ENCODE assay signal across 13 cellular contexts in the genomic region with DNA sequence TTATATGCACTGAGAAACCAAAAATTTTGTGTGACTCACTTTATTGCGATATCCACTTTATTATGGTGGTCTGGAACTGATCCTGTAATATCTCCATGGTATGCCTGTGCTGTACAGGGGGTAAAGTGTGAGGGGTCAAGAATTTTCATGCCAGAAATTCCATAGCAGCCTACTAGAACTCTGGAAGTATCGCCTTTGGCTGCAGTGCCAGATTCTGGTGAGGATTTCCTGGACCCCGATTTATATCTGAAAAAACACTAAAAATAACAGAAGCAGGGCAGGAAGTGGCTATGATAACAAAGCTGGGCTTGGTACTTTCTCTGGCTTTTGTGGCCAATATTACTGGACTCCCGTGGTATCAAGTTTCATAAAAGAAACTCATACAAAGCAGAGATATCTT. TPM values are rescaled to one million over a fixed set of nuclear protein-coding genes. Genes with fewer than 3 reads are reported as not detected.
DNase-seq lines count a peak whose midpoint lies in the region; TF ChIP-seq lines count a peak whose summit lies in the region.
"Had no signal": no experiment of that assay in that cellular context is flagged by ENCODE, and none has a peak within 500 bp of the region (broad histone marks: within the 10 kb centered on the region; RNA-seq: fewer than 3 reads in every experiment).

No MANE protein-coding gene starts in this region.

- H3K27ac ChIP-seq in BLaER1 treated with 17β-estradiol and CSF1 and Interleukin-3, amounts not matched to agents 10 nM and 100 nM, result peak overlapping the region in 4 of 11 experiments; percentile 11 to 30 (median 14); a peak in 4 of 22 replicates
- H3K27ac ChIP-seq in MM.1S (ENCODE audit: low read length), result no peak overlapping the region
- H3K27ac ChIP-seq in mesendoderm (ENCODE audit: low read depth, low read length), result no peak overlapping the region

- H3K4me1 ChIP-seq in BLaER1 treated with 17β-estradiol and CSF1 and Interleukin-3, amounts not matched to agents 10 nM and 100 nM, result peaks cover 10 to 17% (median 15%) of the 10 kb centered on the region in 10 experiments
- peaks cover 7% of the 10 kb centered on the region for H3K4me1 ChIP-seq in MM.1S (ENCODE audit: low read length)
- no peaks in the 10 kb centered on the region for H3K4me1 ChIP-seq in mesendoderm (ENCODE audit: control insufficient read depth, low read depth, low read length)

- no peaks in the 10 kb centered on the region for H3K9me3 ChIP-seq in BLaER1 treated with 17β-estradiol and CSF1 and Interleukin-3, amounts not matched to agents 10 nM and 100 nM (replicated peaks in 1 of 11)
- H3K9me3 ChIP-seq in MM.1S (replicated peaks; ENCODE audit: insufficient read depth, low read length), result no peaks in the 10 kb centered on the region

- H3K36me3 ChIP-seq in BLaER1 treated with 17β-estradiol and CSF1 and Interleukin-3, amounts not matched to agents 10 nM and 100 nM, result no peaks in the 10 kb centered on the region
- H3K36me3 ChIP-seq in MM.1S (replicated peaks; ENCODE audit: insufficient read depth, low read length) (no peaks in the 10 kb centered on the region), mesendoderm (ENCODE audit: control insufficient read depth, insufficient read depth, low read length) (no peaks in the 10 kb centered on the region)

- H3K79me2 ChIP-seq in MM.1S (ENCODE audit: low read length) (no peaks in the 10 kb centered on the region), mesendoderm (ENCODE audit: control insufficient read depth, insufficient read depth, low read length) (no peaks in the 10 kb centered on the region)

- H3K9me2 ChIP-seq in MM.1S (replicated peaks; ENCODE audit: insufficient read depth, low read length), result no peaks in the 10 kb centered on the region

- H3K4me2 ChIP-seq in BLaER1 treated with 17β-estradiol and CSF1 and Interleukin-3, amounts not matched to agents 10 nM and 100 nM, result peak overlapping the region; percentile 50 to 80 (median 69); a peak in 21 of 22 replicates
- peak overlapping the region; percentile 27 for H3K4me2 ChIP-seq in MM.1S (ENCODE audit: low read depth, low read length)
- no peak overlapping the region for H3K4me2 ChIP-seq in mesendoderm (ENCODE audit: low read length)

- H3K4me3 ChIP-seq in BLaER1 treated with 17β-estradiol and CSF1 and Interleukin-3, amounts not matched to agents 10 nM and 100 nM, result no peak overlapping the region
- H3K4me3 ChIP-seq in MM.1S (ENCODE audit: low read length) (no peak overlapping the region), mesendoderm (ENCODE audit: low read length) (no peak overlapping the region)

- DNase-seq in MM.1S, result peak; percentile 62
- DNase-seq in chondrocyte (ENCODE audit: low spot score), result no peak
- no peak for DNase-seq in neural crest cell (ENCODE audit: low read depth, low spot score)
- DNase-seq in NCI-H510A treated with DMSO at 0.1 percent for 48 hours (lab: John Stamatoyannopoulos, UW), result no peak
- DNase-seq in NCI-H1092 (lab: John Stamatoyannopoulos, UW), result no peak
- no peak for DNase-seq in middle frontal gyrus (ENCODE audit: extremely low spot score, low spot score)
- DNase-seq in mesendoderm, result no peak
- DNase-seq: naive B cell; NCI-H1048; NK-92 treated with Interleukin-12 subunit alpha and Interleukin-12 subunit beta, amount 100 ng/mL, for 24 hours; stimulated activated CD4-positive, alpha-beta T cell treated with anti-CD3 and anti-CD28 coated beads, Interleukin-1b, Interleukin-23, amount 100 ng/mL, for 48 hours had no signal

- no peak overlapping the region for H2AK5ac ChIP-seq in mesendoderm (ENCODE audit: low read length)

- H3K27ac Mint-ChIP-seq in chondrocyte (ENCODE audit: unreplicated experiment) (peak overlapping the region; percentile 81), neural crest cell (ENCODE audit: unreplicated experiment) (peak overlapping the region; percentile 44)
- H3K27ac Mint-ChIP-seq: naive B cell had no signal

- no peak overlapping the region for H2BK15ac ChIP-seq in mesendoderm (replicated peaks; ENCODE audit: low read depth)

- H3K56ac ChIP-seq in mesendoderm (ENCODE audit: low read length), result no peak overlapping the region

- H3K4ac ChIP-seq in mesendoderm (ENCODE audit: low read depth, low read length), result no peak overlapping the region

- H2BK120ac ChIP-seq in mesendoderm (ENCODE audit: low read depth, low read length), result no peak overlapping the region

- H3K4me1 Mint-ChIP-seq in chondrocyte (ENCODE audit: low read depth) (peaks cover 33% of the 10 kb centered on the region), neural crest cell (peaks cover 65% of the 10 kb centered on the region)
- H3K4me1 Mint-ChIP-seq: naive B cell had no signal

- H3K79me1 ChIP-seq in mesendoderm (ENCODE audit: low read length), result no peaks in the 10 kb centered on the region

- H4K8ac ChIP-seq in mesendoderm (ENCODE audit: low read depth, low read length), result no peak overlapping the region

- H4K20me1 ChIP-seq in BLaER1 treated with 17β-estradiol and CSF1 and Interleukin-3, amounts not matched to agents 10 nM and 100 nM, result no peaks in the 10 kb centered on the region
- H4K20me1 ChIP-seq in MM.1S (ENCODE audit: insufficient read depth, low read length), result no peaks in the 10 kb centered on the region

- H2AFZ ChIP-seq in MM.1S (ENCODE audit: low read length), result no peak overlapping the region

- H3K18ac ChIP-seq in mesendoderm (ENCODE audit: low read length), result no peak overlapping the region

- H3K9me3 Mint-ChIP-seq in chondrocyte (ENCODE audit: low read depth) (no peaks in the 10 kb centered on the region), neural crest cell (no peaks in the 10 kb centered on the region)
- H3K9me3 Mint-ChIP-seq: naive B cell had no signal

- H3K27me3 Mint-ChIP-seq in chondrocyte (ENCODE audit: low read depth) (no peaks in the 10 kb centered on the region), neural crest cell (ENCODE audit: low read depth) (no peaks in the 10 kb centered on the region)

- peak overlapping the region in 1 of 11 experiments; percentile 38; a peak in 1 of 22 replicates for H3K9ac ChIP-seq in BLaER1 treated with 17β-estradiol and CSF1 and Interleukin-3, amounts not matched to agents 10 nM and 100 nM
- H3K9ac ChIP-seq in MM.1S (ENCODE audit: low read length), result no peak overlapping the region
- H3K9ac ChIP-seq in mesendoderm (ENCODE audit: low read length), result no peak overlapping the region

- no peak overlapping the region for H2BK5ac ChIP-seq in mesendoderm (ENCODE audit: low read length)

- no peak overlapping the region for H3K4me3 Mint-ChIP-seq in chondrocyte (ENCODE audit: unreplicated experiment)
- no peak overlapping the region for H3K4me3 Mint-ChIP-seq in neural crest cell
- H3K4me3 Mint-ChIP-seq: naive B cell had no signal

- no peaks in the 10 kb centered on the region; the same call in 1 of the 2 replicates for H3F3A ChIP-seq in MM.1S (ENCODE audit: insufficient read depth, low read length)

- peaks cover 36% of the 10 kb centered on the region for H3K36me3 Mint-ChIP-seq in chondrocyte (ENCODE audit: low read depth)
- no peaks in the 10 kb centered on the region for H3K36me3 Mint-ChIP-seq in neural crest cell (ENCODE audit: low read depth)
- H3K36me3 Mint-ChIP-seq: naive B cell had no signal

- TF ChIP-seq CTCF in MM.1S (IDR thresholded peaks at IDR 0.05; ENCODE audit: low read length) (no peak), chondrocyte (IDR thresholded peaks at IDR 0.05) (no peak), neural crest cell (conservative IDR thresholded peaks at IDR 0.05) (no peak)

- H3K23ac ChIP-seq in mesendoderm (ENCODE audit: low read length), result no peak overlapping the region

- WGBS in mesendoderm (ENCODE audit: extremely low coverage, insufficient coverage, low lambda C conversion rate), result no CpG with 5 or more reads among the region's 4 CpGs

- no peaks in the 10 kb centered on the region for H3K27me3 ChIP-seq in BLaER1 treated with 17β-estradiol and CSF1 and Interleukin-3, amounts not matched to agents 10 nM and 100 nM
- H3K27me3 ChIP-seq in MM.1S (replicated peaks; ENCODE audit: insufficient read depth, low read length), result peaks cover 25% of the 10 kb centered on the region
- H3K27me3 ChIP-seq in mesendoderm (ENCODE audit: insufficient read depth, low read length, poor library complexity), result no peaks in the 10 kb centered on the region

- no peak overlapping the region for H4K5ac ChIP-seq in mesendoderm (ENCODE audit: low read length)

RNA-seq across cellular contexts. Expression of gene CCDC80, which starts 36.4 kb away (rescaled TPM):
- total RNA-seq in chondrocyte, result 1,151 to 1,607 TPM (median 1,574 TPM) in 3 replicates
- total RNA-seq in neural crest cell, result 42.1 and 49.8 TPM in 2 replicates
- 4.3 TPM for polyA plus RNA-seq in mesendoderm (2013, experiment 1 of 2)
- 5.2 TPM for polyA plus RNA-seq in mesendoderm (2013, experiment 2 of 2)
- total RNA-seq: T-helper 2 cell treated with Interferon-gamma antibody and Interleukin-4, amounts not matched to agents 100 ng/mL and 5 ng/mL, for 36 hours had no signal

RNA-seq across cellular contexts. Expression of gene SLC35A5, which starts 42.7 kb away (rescaled TPM):
- total RNA-seq in chondrocyte, result 39.8 to 46.4 TPM (median 45.8 TPM) in 3 replicates
- total RNA-seq in neural crest cell, result 44.9 and 47.6 TPM in 2 replicates
- polyA plus RNA-seq in mesendoderm (2013, experiment 1 of 2), result 16.2 TPM
- 15.9 TPM for polyA plus RNA-seq in mesendoderm (2013, experiment 2 of 2)

RNA-seq across cellular contexts. Expression of gene ATG3, which starts 42.8 kb away (rescaled TPM):
- 41.2 to 48.7 TPM (median 42.7 TPM) in 3 replicates for total RNA-seq in chondrocyte
- total RNA-seq in neural crest cell, result 46.1 and 47.4 TPM in 2 replicates
- polyA plus RNA-seq in mesendoderm (2013, experiment 1 of 2), result 45.6 TPM
- polyA plus RNA-seq in mesendoderm (2013, experiment 2 of 2), result 49.0 TPM

Comparison
In these comparisons a context has a peak if more than half of its experiments do, and no peak if none do; other contexts are left out.
1. RNA of gene CCDC80, which starts 36.4 kb away (total RNA-seq): 1,151 to 1,607 TPM in chondrocyte; 42.1 to 49.8 TPM in neural crest cell; every median in the first group is over 10 times any median in the second.